Comparison of ENCODE assay signal across 9 cellular contexts in the genomic region with DNA sequence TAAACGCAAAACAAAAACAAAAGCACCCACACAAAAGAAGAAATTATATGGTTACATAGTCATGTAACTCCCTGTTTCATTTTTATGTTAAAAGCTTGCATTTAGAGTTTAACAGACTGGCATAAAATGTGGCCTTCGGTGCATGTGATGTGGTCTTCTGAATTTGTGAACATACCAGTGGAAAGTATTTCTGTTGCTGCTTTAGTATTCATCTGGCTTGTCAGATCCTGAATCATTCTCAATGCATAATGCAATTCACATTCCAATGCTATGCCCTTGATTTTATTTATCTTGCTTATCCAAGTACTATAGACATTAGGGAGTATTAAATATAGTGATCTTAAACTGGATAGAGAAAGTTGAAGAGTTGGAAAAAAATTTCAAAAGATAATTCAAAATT.
A peak's percentile ranks its signal among the peaks of the same experiment; 100 is the strongest.
DNase-seq lines count a peak whose midpoint lies in the region; ATAC-seq and TF ChIP-seq lines count a peak whose summit lies in the region.
"Had no signal": no experiment of that assay in that cellular context is flagged by ENCODE, and none has a peak within 500 bp of the region (broad histone marks: within the 10 kb centered on the region; RNA-seq: fewer than 3 reads in every experiment).

No MANE protein-coding gene starts in this region.

- peak; percentile 87 for DNase-seq in HCEC 1CT
- DNase-seq in astrocyte of the cerebellum (ENCODE audit: low read depth) = peak; percentile 57
- peak; percentile 73 to 82 for DNase-seq in foreskin fibroblast
- no peak for DNase-seq in smooth muscle cell (lab: John Stamatoyannopoulos, UW; ENCODE audit: unreplicated experiment)
- no peak for DNase-seq in spleen
- DNase-seq in activated T-cell treated with anti-CD3 and anti-CD28 coated beads, Interleukin-2, amount 50 U/mL, for 24 hours = no peak
- DNase-seq in NCI-H1105 (lab: John Stamatoyannopoulos, UW) = no peak
- DNase-seq: SHP77 had no signal

- no peaks in the 10 kb centered on the region for H3K36me3 Mint-ChIP-seq in activated T-cell treated with anti-CD3 and anti-CD28 coated beads, Interleukin-2, amount 50 U/mL, for 24 hours (ENCODE audit: low read depth)

- H3K27ac ChIP-seq in smooth muscle cell (ENCODE audit: low read depth) = peak overlapping the region; percentile 89
- H3K27ac ChIP-seq in spleen = no peak overlapping the region

- H2AFZ ChIP-seq in smooth muscle cell (ENCODE audit: low read depth) = no peak overlapping the region

- TF ChIP-seq CTCF in astrocyte of the cerebellum (IDR thresholded peaks at IDR 0.05; ENCODE audit: low read depth, low read length, missing control alignments) (no peak), foreskin fibroblast (IDR thresholded peaks at IDR 0.05; ENCODE audit: low read depth, low read length) (no peak), smooth muscle cell (IDR thresholded peaks at IDR 0.05; ENCODE audit: borderline replicate concordance, insufficient read depth, poor library complexity, severe bottlenecking) (no peak), spleen (IDR thresholded peaks at IDR 0.05 in 8 of 11, conservative IDR thresholded peaks at IDR 0.05 in 3 of 11) (no peak)

- H3K4me1 ChIP-seq in smooth muscle cell (ENCODE audit: low read depth) (peaks cover 50% of the 10 kb centered on the region), spleen (peaks cover 0 to 20% (median 2%) of the 10 kb centered on the region in 6 donors)

- H3K4me1 Mint-ChIP-seq in activated T-cell treated with anti-CD3 and anti-CD28 coated beads, Interleukin-2, amount 50 U/mL, for 24 hours (ENCODE audit: low read depth) = no peaks in the 10 kb centered on the region

- peaks cover 10% of the 10 kb centered on the region for H3K9me3 Mint-ChIP-seq in activated T-cell treated with anti-CD3 and anti-CD28 coated beads, Interleukin-2, amount 50 U/mL, for 24 hours

- H3K27ac Mint-ChIP-seq in activated T-cell treated with anti-CD3 and anti-CD28 coated beads, Interleukin-2, amount 50 U/mL, for 24 hours = no peak overlapping the region

- peak overlapping the region; percentile 65 for H3K4me2 ChIP-seq in smooth muscle cell

- H3K4me3 Mint-ChIP-seq in activated T-cell treated with anti-CD3 and anti-CD28 coated beads, Interleukin-2, amount 50 U/mL, for 24 hours = no peak overlapping the region

- H3K27me3 ChIP-seq in smooth muscle cell (ENCODE audit: low read depth) (no peaks in the 10 kb centered on the region), spleen (replicated peaks in 1 of 7) (no peaks in the 10 kb centered on the region)

- H3K9me3 ChIP-seq in smooth muscle cell (replicated peaks; ENCODE audit: low read depth) = no peaks in the 10 kb centered on the region
- H3K9me3 ChIP-seq in spleen = no peaks in the 10 kb centered on the region

- H3K79me2 ChIP-seq in smooth muscle cell (ENCODE audit: low read depth) = no peaks in the 10 kb centered on the region

- peaks cover 13% of the 10 kb centered on the region for H3F3A ChIP-seq in smooth muscle cell (ENCODE audit: low read depth)

- ATAC-seq in GM18867 (IDR thresholded peaks at IDR 0.05; ENCODE audit: unreplicated experiment) = no peak

- peak overlapping the region; percentile 38 for H3K9ac ChIP-seq in smooth muscle cell (ENCODE audit: low read depth)

- H4K20me1 ChIP-seq in smooth muscle cell (ENCODE audit: low read depth) = no peaks in the 10 kb centered on the region

- TF ChIP-seq POLR2A in spleen (IDR thresholded peaks at IDR 0.05) = no peak

- in situ Hi-C loops in astrocyte of the cerebellum (cut with HindIII; ENCODE audit: low sequenced_read_pairs) = no loop called here

- WGBS in smooth muscle cell (ENCODE audit: low lambda C conversion rate) = 44% methylated on average over 2 of the region's 2 CpGs
- WGBS in spleen, 5 donors = 85 to 94% (median 89%) methylated on average over 2 of the region's 2 CpGs

- H3K4me3 ChIP-seq in astrocyte of the cerebellum (ENCODE audit: low read depth, low read length) (no peak overlapping the region), foreskin fibroblast (ENCODE audit: low read depth in 1 of 2, low read length in 2 of 2) (no peak overlapping the region), smooth muscle cell (no peak overlapping the region), spleen (no peak overlapping the region)

- no peaks in the 10 kb centered on the region for H3K36me3 ChIP-seq in smooth muscle cell (ENCODE audit: low read depth)
- no peaks in the 10 kb centered on the region for H3K36me3 ChIP-seq in spleen

- intact Hi-C loops in spleen (cut with DNase I; ENCODE audit: low total_unique reads) = no loop called here

- no peaks in the 10 kb centered on the region for H3K27me3 Mint-ChIP-seq in activated T-cell treated with anti-CD3 and anti-CD28 coated beads, Interleukin-2, amount 50 U/mL, for 24 hours

Comparison
In these comparisons a context has a peak if more than half of its experiments do, and no peak if none do; other contexts are left out.
1. DNase-seq: peak in HCEC 1CT (single experiment), astrocyte of the cerebellum (single experiment) and foreskin fibroblast (2 of 2); none in smooth muscle cell (single experiment), spleen (single experiment), activated T-cell treated with anti-CD3 and anti-CD28 coated beads, Interleukin-2, amount 50 U/mL, for 24 hours (single experiment) and NCI-H1105 (single experiment).